Comparison of ENCODE assay signal across 26 cellular contexts in the genomic region with DNA sequence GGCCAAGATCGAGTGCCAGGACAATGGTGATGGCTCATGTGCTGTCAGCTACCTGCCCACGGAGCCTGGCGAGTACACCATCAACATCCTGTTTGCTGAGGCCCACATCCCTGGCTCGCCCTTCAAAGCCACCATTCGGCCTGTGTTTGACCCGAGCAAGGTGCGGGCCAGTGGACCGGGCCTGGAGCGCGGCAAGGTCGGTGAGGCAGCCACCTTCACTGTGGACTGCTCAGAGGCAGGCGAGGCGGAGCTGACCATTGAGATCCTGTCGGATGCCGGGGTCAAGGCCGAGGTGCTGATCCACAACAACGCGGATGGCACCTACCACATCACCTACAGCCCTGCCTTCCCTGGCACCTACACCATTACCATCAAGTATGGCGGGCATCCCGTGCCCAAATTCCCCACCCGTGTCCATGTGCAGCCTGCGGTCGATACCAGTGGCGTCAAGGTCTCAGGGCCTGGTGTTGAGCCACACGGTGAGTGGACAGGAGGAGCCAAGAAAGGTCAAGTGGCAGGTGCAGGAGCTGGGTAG.
"Had no signal": no experiment of that assay in that cellular context is flagged by ENCODE, and none has a peak within 500 bp of the region (broad histone marks: within the 10 kb centered on the region; RNA-seq: fewer than 3 reads in every experiment).

No MANE protein-coding gene starts in this region.

- H3K4me3 Mint-ChIP-seq: activated naive CD8-positive, alpha-beta T cell; activated T-cell treated with anti-CD3 and anti-CD28 coated beads, Interleukin-2, amount 50 U/mL, for 72 hours; brain; natural killer cell; T-helper 1 cell treated with Interleukin-12 subunit alpha and Interleukin-12 subunit beta and Interleukin-4 antibody, amounts not matched to agents 30 μg/mL and 1 μg/mL, for 36 hours had no signal

- H3K27me3 Mint-ChIP-seq: activated naive CD8-positive, alpha-beta T cell had no signal

- H3K27ac ChIP-seq: cardiac muscle cell, coronary artery, dorsolateral prefrontal cortex, lower lobe of right lung, spleen, tibial nerve, VCaP had no signal

- DNase-seq: activated CD4-positive, alpha-beta T cell treated with anti-CD3 and anti-CD28 coated beads for 4 hours; activated CD4-positive, alpha-beta T cell treated with anti-CD3 and anti-CD28 coated beads, Interleukin-2, amount 50 U/mL, for 4 hours; activated naive CD4-positive, alpha-beta T cell treated with Interleukin-2 at 50 U/mL for 16 hours; activated T-cell treated with anti-CD3 and anti-CD28 coated beads for 4 hours; activated T-cell treated with anti-CD3 and anti-CD28 coated beads, Interleukin-2, amount 50 U/mL, for 72 hours; anterior cingulate cortex; dorsolateral prefrontal cortex; effector memory CD4-positive, alpha-beta T cell; erythroblast; kidney glomerular epithelial cell; lower lobe of right lung; mesendoderm; natural killer cell; spleen; stimulated activated naive CD4-positive, alpha-beta T cell treated with Interleukin-2 at 50 U/mL for 16 hours; T-helper 9 cell had no signal

- H3K4me1 ChIP-seq: lower lobe of right lung, tibial nerve had no signal

- H3K9me3 Mint-ChIP-seq: activated T-cell treated with anti-CD3 and anti-CD28 coated beads, Interleukin-2, amount 50 U/mL, for 72 hours; brain; natural killer cell; T-helper 1 cell treated with Interleukin-12 subunit alpha and Interleukin-12 subunit beta and Interleukin-4 antibody, amounts not matched to agents 30 μg/mL and 1 μg/mL, for 36 hours had no signal

- H3K9me3 ChIP-seq: heart right ventricle, lower lobe of right lung, spleen, tibial nerve had no signal

- H3K27me3 ChIP-seq: cardiac muscle cell, dorsolateral prefrontal cortex, heart right ventricle, spleen, tibial nerve had no signal

- H3K36me3 ChIP-seq: lower lobe of right lung, spleen had no signal

- H3K36me3 Mint-ChIP-seq: activated naive CD8-positive, alpha-beta T cell; natural killer cell had no signal

- FAIRE-seq: TTC549 had no signal

- H3K4me1 Mint-ChIP-seq: brain, natural killer cell had no signal

- H3K4me3 ChIP-seq: cardiac muscle cell, coronary artery, dorsolateral prefrontal cortex, heart right ventricle, lower lobe of right lung, spleen, tibial nerve had no signal

- H3K27ac Mint-ChIP-seq: activated naive CD8-positive, alpha-beta T cell; activated T-cell treated with anti-CD3 and anti-CD28 coated beads, Interleukin-2, amount 50 U/mL, for 72 hours; brain; natural killer cell; T-helper 1 cell treated with Interleukin-12 subunit alpha and Interleukin-12 subunit beta and Interleukin-4 antibody, amounts not matched to agents 30 μg/mL and 1 μg/mL, for 36 hours had no signal

- ATAC-seq: activated T-cell treated with anti-CD3 and anti-CD28 coated beads, Interleukin-2, amount 50 U/mL, for 72 hours; heart right ventricle; left lobe of liver; lower lobe of right lung; natural killer cell had no signal
